In the genomic region with DNA sequence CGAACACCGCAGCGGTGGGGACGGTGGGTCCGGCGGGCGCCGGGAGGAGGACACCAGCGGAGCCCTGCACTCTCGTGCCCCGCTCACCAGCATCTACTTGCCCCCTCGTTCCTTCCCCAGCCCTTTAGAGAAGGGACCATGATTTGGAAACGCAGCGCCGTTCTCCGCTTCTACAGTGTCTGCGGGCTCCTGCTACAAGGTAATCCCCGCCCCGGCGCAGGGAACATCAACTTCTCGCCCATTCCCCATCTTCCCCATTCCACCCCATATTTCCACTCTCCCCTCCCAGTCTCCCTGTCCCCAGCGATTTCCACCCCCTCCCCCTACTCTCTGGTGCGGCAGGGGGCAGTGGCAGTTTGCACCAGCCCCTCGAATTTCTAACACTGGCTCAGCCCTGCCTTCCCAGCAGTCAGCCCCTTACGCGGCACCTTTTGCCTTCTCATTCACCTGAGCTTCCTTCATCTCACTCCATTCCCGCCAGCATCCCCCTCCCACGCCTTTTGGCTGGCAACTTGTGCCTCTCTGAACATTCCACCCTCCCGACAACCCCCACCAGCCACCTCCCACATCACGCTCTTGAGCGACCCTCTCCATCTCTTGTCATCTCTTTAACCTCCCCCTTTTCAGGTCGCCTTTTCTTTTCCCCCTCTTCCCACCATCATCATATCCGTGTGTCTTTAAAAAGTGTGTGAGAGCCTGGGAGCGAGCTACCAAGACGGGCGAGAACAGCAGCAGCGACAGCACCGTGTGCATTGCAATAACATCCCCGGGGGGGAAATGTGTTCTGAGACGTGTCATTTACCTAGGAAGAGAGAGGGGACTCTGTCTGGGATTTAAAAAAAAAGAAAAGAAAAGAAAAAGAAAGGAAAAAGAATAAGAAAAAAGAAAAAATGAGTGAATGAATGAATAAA, we compare ENCODE assay signal across 8 cellular contexts. TPM values are rescaled to one million over a fixed set of nuclear protein-coding genes. Genes with fewer than 3 reads are reported as not detected.
DNase-seq lines count a peak whose midpoint lies in the region; ATAC-seq and TF ChIP-seq lines count a peak whose summit lies in the region.

No MANE protein-coding gene starts in this region.

- H3K4me3 ChIP-seq in A673 (ENCODE audit: low read depth, low read length, poor library complexity, severe bottlenecking) (peak overlapping the region; percentile 65), HUES64 (ENCODE audit: low read length) (peak overlapping the region; percentile 89), mesodermal cell (ENCODE audit: extremely low read depth, insufficient read depth, low read length, poor library complexity, severe bottlenecking) (peak overlapping the region; percentile 56)

- POLR2A ChIA-PET in A673 (lab: Charles Lee; ENCODE audit: low non-redundant PET) = no interaction called here

- no peak overlapping the region for H3K27ac ChIP-seq in A673 (ENCODE audit: low read depth, low read length, poor library complexity, severe bottlenecking)
- H3K27ac ChIP-seq in HUES64 (ENCODE audit: low read depth, low read length) = no peak overlapping the region; the same call in 1 of the 2 replicates
- peak overlapping the region; percentile 80 for H3K27ac ChIP-seq in caudate nucleus (ENCODE audit: low read depth, low read length)
- H3K27ac ChIP-seq in mesodermal cell (ENCODE audit: low read depth, low read length, severe bottlenecking) = no peak overlapping the region

- H3K4me1 ChIP-seq in A673 (ENCODE audit: insufficient read depth, low read length, poor library complexity, severe bottlenecking) (peaks cover 5% of the 10 kb centered on the region), HUES64 (ENCODE audit: insufficient read depth, low read length) (peaks cover 42% of the 10 kb centered on the region), mesodermal cell (ENCODE audit: control insufficient read depth, insufficient read depth, low read length, poor library complexity, severe bottlenecking) (peaks cover 4% of the 10 kb centered on the region)

- intact Hi-C loops in A673 (cut with micrococcal nuclease; ENCODE audit: unreplicated experiment) = loop anchor here (5.0 kb wide), 1 partner anchor 618 kb away; no protein-coding TSS in a partner anchor

- peak overlapping the region; percentile 69 for H3K9ac ChIP-seq in HUES64 (ENCODE audit: low read depth, low read length)

- DNase-seq in A673 (ENCODE audit: low spot score) (peak; percentile 43), caudate nucleus (lab: John Stamatoyannopoulos, UW) (peak in 41 of 61 donors; percentile 16 to 72 (median 46)), middle frontal gyrus (ENCODE audit: extremely low spot score, low spot score) (no peak), SIG-M5 (lab: John Stamatoyannopoulos, UW) (no peak)
- DNase-seq in stimulated activated CD4-positive, alpha-beta T cell treated with anti-CD3 and anti-CD28 coated beads, Interleukin-15, amount 100 ng/mL, for 24 hours = no peak

- TSS peak; percentile 49 for BruUV-seq in A673 (replicated peaks; lab: Mats Ljungman, UMichigan)

- no peaks in the 10 kb centered on the region for H3K36me3 ChIP-seq in A673 (ENCODE audit: insufficient read depth, low read length, poor library complexity, severe bottlenecking)
- H3K36me3 ChIP-seq in HUES64 (ENCODE audit: insufficient read depth, low read length) = no peaks in the 10 kb centered on the region
- no peaks in the 10 kb centered on the region for H3K36me3 ChIP-seq in mesodermal cell (ENCODE audit: control insufficient read depth, insufficient read depth, low read length)

- ATAC-seq in HG02938 (IDR thresholded peaks at IDR 0.05; ENCODE audit: unreplicated experiment) = no peak

- H3K27me3 ChIP-seq in A673 (replicated peaks; ENCODE audit: insufficient read depth, low read depth, low read length, poor library complexity) = no peaks in the 10 kb centered on the region
- H3K27me3 ChIP-seq in HUES64 (ENCODE audit: insufficient read depth, low read length) = peaks cover 17% of the 10 kb centered on the region

- no peaks in the 10 kb centered on the region for H3K9me3 ChIP-seq in A673 (ENCODE audit: low read depth, low read length, poor library complexity, severe bottlenecking)
- no peaks in the 10 kb centered on the region for H3K9me3 ChIP-seq in HUES64 (ENCODE audit: insufficient read depth, low read depth, low read length)
- H3K9me3 ChIP-seq in mesodermal cell (ENCODE audit: control insufficient read depth, low read length) = no peaks in the 10 kb centered on the region

- CTCF ChIA-PET in A673 (lab: Charles Lee) = interaction anchor here (0.6 kb wide), 1 partner anchor 1006 kb away, joined by 3 read pairs; no protein-coding TSS in a partner anchor

- WGBS in HUES64 = under 1% methylated on average over 40 of the region's 40 CpGs
- WGBS in mesodermal cell (ENCODE audit: insufficient coverage in 2 of 2), 2 experiments = 0% methylated on average over 26 to 36 of the region's 40 CpGs

- TF ChIP-seq CTCF in A673 (conservative IDR thresholded peaks at IDR 0.05; ENCODE audit: low read depth, low read length) = no peak

RNA-seq across cellular contexts. Expression of gene CADM2, which starts 0.9 kb away (rescaled TPM):
- 3.7 and 5.3 TPM in 2 replicates for total RNA-seq in A673 (2021)
- 6.9 TPM for polyA plus RNA-seq in HUES64 (2013, experiment 1 of 2)
- polyA plus RNA-seq in HUES64 (2013, experiment 2 of 2) = 7.7 TPM
- polyA plus RNA-seq in mesodermal cell (2013, experiment 1 of 2) = 1.3 TPM
- polyA plus RNA-seq in mesodermal cell (2013, experiment 2 of 2) = 0.81 TPM

Comparison
In these comparisons a context has a peak if more than half of its experiments do, and no peak if none do; other contexts are left out.
1. DNase-seq: peak in A673 (single experiment) and caudate nucleus (41 of 61); none in stimulated activated CD4-positive, alpha-beta T cell treated with anti-CD3 and anti-CD28 coated beads, Interleukin-15, amount 100 ng/mL, for 24 hours (single experiment), middle frontal gyrus (single experiment) and SIG-M5 (single experiment).
2. Peak in every context shown above with its lines, with median percentiles within 50 percentile points of each other: H3K4me3 ChIP-seq.